In the genomic region with DNA sequence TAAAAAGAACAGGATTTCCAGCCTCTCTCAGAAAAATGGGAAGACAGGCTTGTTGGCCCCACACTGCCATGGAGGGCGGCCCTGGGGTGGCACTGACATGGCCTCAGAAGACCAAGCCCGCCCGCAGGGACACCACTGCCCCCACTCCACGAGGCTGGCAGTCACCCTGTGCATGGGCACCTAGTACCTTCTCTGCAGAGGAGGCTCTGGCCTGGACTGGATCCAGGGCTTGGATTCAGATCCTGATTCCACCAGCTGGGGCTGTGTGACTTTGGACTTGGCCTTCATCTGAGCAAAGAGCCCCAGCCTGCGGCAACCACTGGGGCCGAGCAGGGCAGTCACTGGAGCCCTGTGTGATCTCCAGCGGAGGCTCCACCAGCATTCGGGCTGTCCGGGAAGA, we compare ENCODE assay signal across 17 cellular contexts.
"Had no signal": no experiment of that assay in that cellular context is flagged by ENCODE, and none has a peak within 500 bp of the region (broad histone marks: within the 10 kb centered on the region; RNA-seq: fewer than 3 reads in every experiment).

No MANE protein-coding gene starts in this region.

- H3K4me3 ChIP-seq: heart left ventricle, tibial artery, upper lobe of left lung, uterus had no signal

- H3K4me1 ChIP-seq: heart left ventricle, tibial artery, uterus had no signal

- H3K36me3 ChIP-seq: uterus had no signal

- H3K36me3 Mint-ChIP-seq: memory B cell had no signal

- H3K27ac Mint-ChIP-seq: memory B cell; mesothelial cell of epicardium; stimulated activated memory B cell treated with anti-CD40 and anti-IgM and Interleukin-4, amounts not matched to agents 10 μg/mL and 1 μg/mL and 100 μg/mL, for 72 hours; stimulated activated naive CD8-positive, alpha-beta T cell treated with anti-CD3 and anti-CD28 coated beads, Interleukin-15, Interleukin-2, amounts not matched to agents 100 ng/mL and 50 ng/mL, for 24 hours had no signal

- H3K4me3 Mint-ChIP-seq: memory B cell; mesothelial cell of epicardium; nephron progenitor cell; stimulated activated memory B cell treated with anti-CD40 and anti-IgM and Interleukin-4, amounts not matched to agents 10 μg/mL and 1 μg/mL and 100 μg/mL, for 72 hours; stimulated activated naive CD8-positive, alpha-beta T cell treated with anti-CD3 and anti-CD28 coated beads, Interleukin-15, Interleukin-2, amounts not matched to agents 100 ng/mL and 50 ng/mL, for 24 hours had no signal

- H3K4me1 Mint-ChIP-seq: memory B cell; stimulated activated memory B cell treated with anti-CD40 and anti-IgM and Interleukin-4, amounts not matched to agents 10 μg/mL and 1 μg/mL and 100 μg/mL, for 72 hours had no signal

- DNase-seq: effector memory CD4-positive, alpha-beta T cell; heart left ventricle; hippocampal formation; left colon; nephron progenitor cell; stimulated activated CD4-positive, alpha-beta T cell treated with anti-CD3 and anti-CD28 coated beads, Interleukin-1b, Interleukin-23, amount 100 ng/mL, for 48 hours; stimulated activated CD4-positive, alpha-beta T cell treated with anti-CD3 and anti-CD28 coated beads, Interleukin-4, amount 100 ng/mL, for 24 hours; tibial artery; upper lobe of left lung; uterus had no signal

- H3K27me3 Mint-ChIP-seq: memory B cell; stimulated activated memory B cell treated with anti-CD40 and anti-IgM and Interleukin-4, amounts not matched to agents 10 μg/mL and 1 μg/mL and 100 μg/mL, for 72 hours; stimulated activated naive CD8-positive, alpha-beta T cell treated with anti-CD3 and anti-CD28 coated beads, Interleukin-15, Interleukin-2, amounts not matched to agents 100 ng/mL and 50 ng/mL, for 24 hours had no signal

- H3K9me3 ChIP-seq: heart left ventricle, neutrophil, tibial artery, upper lobe of left lung, uterus had no signal

- H3K9me3 Mint-ChIP-seq: memory B cell; mesothelial cell of epicardium; nephron progenitor cell; stimulated activated memory B cell treated with anti-CD40 and anti-IgM and Interleukin-4, amounts not matched to agents 10 μg/mL and 1 μg/mL and 100 μg/mL, for 72 hours; stimulated activated naive CD8-positive, alpha-beta T cell treated with anti-CD3 and anti-CD28 coated beads, Interleukin-15, Interleukin-2, amounts not matched to agents 100 ng/mL and 50 ng/mL, for 24 hours had no signal

- H3K27ac ChIP-seq: heart left ventricle, neutrophil, tibial artery, uterus had no signal

- ATAC-seq: esophagus mucosa; heart left ventricle; left colon; right cardiac atrium; stimulated activated memory B cell treated with anti-CD40 and anti-IgM and Interleukin-4, amounts not matched to agents 10 μg/mL and 1 μg/mL and 100 μg/mL, for 72 hours had no signal

- H3K27me3 ChIP-seq: heart left ventricle, neutrophil, tibial artery, upper lobe of left lung, uterus had no signal
